ENCODE assay signal across 10 cellular contexts in genomic region chrX:18888281-18888680, GRCh38.
"Had no signal": no experiment of that assay in that cellular context is flagged by ENCODE, and none has a peak within 500 bp of the region (broad histone marks: within the 10 kb centered on the region; RNA-seq: fewer than 3 reads in every experiment).

No MANE protein-coding gene starts in this region.

- H3K9me3 Mint-ChIP-seq: activated B cell treated with CpG ODN at 0.5 μM for 24 hours; activated CD4-positive, alpha-beta T cell treated with anti-CD3 and anti-CD28 coated beads, Interleukin-2, amount 10 ng/mL, durations not matched to agents 7 days and 5 days; activated naive CD4-positive, alpha-beta T cell treated with anti-CD3 and anti-CD28 coated beads, Interleukin-2, amount 50 U/mL, for 72 hours; stimulated activated memory B cell treated with anti-CD40 and anti-IgM and Interleukin-4, amounts not matched to agents 10 μg/mL and 1 μg/mL and 100 μg/mL, for 72 hours had no signal

- H3K36me3 Mint-ChIP-seq: activated naive CD4-positive, alpha-beta T cell treated with anti-CD3 and anti-CD28 coated beads, Interleukin-2, amount 50 U/mL, for 72 hours; stimulated activated memory B cell treated with anti-CD40 and anti-IgM and Interleukin-4, amounts not matched to agents 10 μg/mL and 1 μg/mL and 100 μg/mL, for 72 hours had no signal

- H3K27ac Mint-ChIP-seq: activated B cell treated with CpG ODN at 0.5 μM for 24 hours; activated CD4-positive, alpha-beta T cell treated with anti-CD3 and anti-CD28 coated beads, Interleukin-2, amount 10 ng/mL, durations not matched to agents 7 days and 5 days had no signal

- H3K27me3 Mint-ChIP-seq: activated B cell treated with CpG ODN at 0.5 μM for 24 hours; activated CD4-positive, alpha-beta T cell treated with anti-CD3 and anti-CD28 coated beads, Interleukin-2, amount 10 ng/mL, durations not matched to agents 7 days and 5 days; stimulated activated memory B cell treated with anti-CD40 and anti-IgM and Interleukin-4, amounts not matched to agents 10 μg/mL and 1 μg/mL and 100 μg/mL, for 72 hours; T-helper 17 cell had no signal

- H3K36me3 ChIP-seq: ovary had no signal

- H3K4me3 Mint-ChIP-seq: activated B cell treated with CpG ODN at 0.5 μM for 24 hours; activated CD4-positive, alpha-beta T cell treated with anti-CD3 and anti-CD28 coated beads, Interleukin-2, amount 10 ng/mL, durations not matched to agents 7 days and 5 days; T-helper 17 cell had no signal

- ATAC-seq: activated naive CD4-positive, alpha-beta T cell treated with anti-CD3 and anti-CD28 coated beads, Interleukin-2, amount 50 U/mL, for 72 hours; stimulated activated memory B cell treated with anti-CD40 and anti-IgM and Interleukin-4, amounts not matched to agents 10 μg/mL and 1 μg/mL and 100 μg/mL, for 72 hours; T-helper 17 cell had no signal

- H3K4me3 ChIP-seq: ovary had no signal

- DNase-seq: activated B cell treated with CpG ODN at 0.5 μM for 24 hours; activated CD4-positive, alpha-beta T cell treated with anti-CD3 and anti-CD28 coated beads, Interleukin-2, amount 10 ng/mL, durations not matched to agents 7 days and 5 days; activated T-cell treated with anti-CD3 and anti-CD28 coated beads for 4 hours; amniotic stem cell; glutamatergic neuron; ovary; small intestine; T-helper 17 cell had no signal

- H3K27me3 ChIP-seq: ovary had no signal

- H3K9me3 ChIP-seq: ovary had no signal
